Comparison of ENCODE assay signal across 9 cellular contexts in the genomic region with DNA sequence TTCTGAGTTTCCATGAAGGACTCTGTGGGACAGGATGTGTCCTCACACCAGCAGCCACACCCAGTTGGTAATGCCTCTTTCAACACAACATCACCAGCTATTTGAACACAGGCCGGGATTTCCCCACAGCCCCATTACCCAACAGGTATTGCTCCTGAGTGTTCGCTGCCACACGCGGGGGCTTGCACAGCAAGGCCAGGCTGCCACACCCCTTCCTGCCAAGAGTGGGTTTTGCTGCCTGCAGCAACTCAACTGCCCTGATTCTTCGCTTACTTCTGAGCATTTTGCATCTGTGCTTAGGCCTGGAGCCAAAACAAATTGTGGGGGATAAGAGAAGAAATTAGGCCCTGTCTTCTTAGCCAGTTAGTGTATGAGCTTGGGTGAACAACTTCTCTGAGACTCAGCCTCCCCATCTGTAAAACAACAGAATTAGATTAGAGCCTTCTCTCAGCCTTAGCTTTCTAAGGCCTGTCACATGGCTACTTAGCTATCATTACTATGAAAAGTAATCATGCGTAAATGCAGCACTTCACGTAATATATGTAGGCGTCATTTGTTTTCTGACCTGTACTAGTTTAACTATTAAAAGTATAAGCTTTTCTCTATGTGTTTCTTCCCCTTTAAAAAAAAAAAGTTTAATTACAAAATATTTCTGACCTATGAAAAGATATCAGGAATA. TPM values are rescaled to one million over a fixed set of nuclear protein-coding genes. Genes with fewer than 3 reads are reported as not detected.
A peak's percentile ranks its signal among the peaks of the same experiment; 100 is the strongest.
DNase-seq lines count a peak whose midpoint lies in the region; ATAC-seq lines count a peak whose summit lies in the region.
"Had no signal": no experiment of that assay in that cellular context is flagged by ENCODE, and none has a peak within 500 bp of the region (broad histone marks: within the 10 kb centered on the region; RNA-seq: fewer than 3 reads in every experiment).

No MANE protein-coding gene starts in this region.

- 47 to 48% methylated on average over 8 of the region's 8 CpGs for WGBS in esophagus, 2 donors

- no peak overlapping the region for H3K4me3 Mint-ChIP-seq in activated CD4-positive, alpha-beta T cell treated with anti-CD3 and anti-CD28 coated beads, Interleukin-2, amount 10 ng/mL, durations not matched to agents 7 days and 5 days

- no peaks in the 10 kb centered on the region for H4K20me1 ChIP-seq in Karpas-422 (ENCODE audit: insufficient read depth, low read depth, low read length)

- H3K4me3 ChIP-seq in Karpas-422 (ENCODE audit: low read length): no peak overlapping the region
- H3K4me3 ChIP-seq in esophagus (ENCODE audit: low read depth in 1 of 2, low read length in 2 of 2): no peak overlapping the region

- no peaks in the 10 kb centered on the region for H3K9me3 ChIP-seq in Karpas-422 (ENCODE audit: low read length)
- no peaks in the 10 kb centered on the region for H3K9me3 ChIP-seq in esophagus (ENCODE audit: control insufficient read depth in 2 of 2, insufficient read depth in 1 of 2, low read depth in 1 of 2, low read length in 1 of 2)

- H3K9ac ChIP-seq in Karpas-422 (ENCODE audit: low read length): no peak overlapping the region

- H3K27ac Mint-ChIP-seq in activated CD4-positive, alpha-beta T cell treated with anti-CD3 and anti-CD28 coated beads, Interleukin-2, amount 10 ng/mL, durations not matched to agents 7 days and 5 days: peak overlapping the region; percentile 82

- no peaks in the 10 kb centered on the region for H3K36me3 Mint-ChIP-seq in activated CD4-positive, alpha-beta T cell treated with anti-CD3 and anti-CD28 coated beads, Interleukin-2, amount 10 ng/mL, durations not matched to agents 7 days and 5 days (ENCODE audit: low read depth)

- peaks cover 2% of the 10 kb centered on the region for H3K27me3 Mint-ChIP-seq in activated CD4-positive, alpha-beta T cell treated with anti-CD3 and anti-CD28 coated beads, Interleukin-2, amount 10 ng/mL, durations not matched to agents 7 days and 5 days

- H3K79me2 ChIP-seq in Karpas-422 (ENCODE audit: low read length): no peaks in the 10 kb centered on the region

- peaks cover 13% of the 10 kb centered on the region for H3K4me1 ChIP-seq in Karpas-422 (ENCODE audit: low read length)
- no peaks in the 10 kb centered on the region for H3K4me1 ChIP-seq in esophagus (ENCODE audit: control insufficient read depth in 2 of 2, insufficient read depth in 2 of 2, low read length in 1 of 2)

- H3K27me3 ChIP-seq in Karpas-422 (ENCODE audit: low read length) (no peaks in the 10 kb centered on the region), esophagus (ENCODE audit: control insufficient read depth in 1 of 2, insufficient read depth in 2 of 2, low read length in 2 of 2) (no peaks in the 10 kb centered on the region)

- peak; percentile 47 for DNase-seq in Karpas-422
- DNase-seq in activated CD4-positive, alpha-beta T cell treated with anti-CD3 and anti-CD28 coated beads, Interleukin-2, amount 10 ng/mL, durations not matched to agents 7 days and 5 days: peak; percentile 61
- DNase-seq in stimulated activated CD4-positive, alpha-beta T cell treated with anti-CD3 and anti-CD28 coated beads, Interleukin-4, amount 100 ng/mL, for 24 hours: peak; percentile 40
- DNase-seq in RKO (ENCODE audit: low spot score): no peak
- DNase-seq: NCI-H2171 treated with DMSO at 0.1 percent for 48 hours had no signal

- no peaks in the 10 kb centered on the region for H3K36me3 ChIP-seq in Karpas-422 (ENCODE audit: insufficient read depth, low read length)
- peaks cover 0 to 3% of the 10 kb centered on the region in 2 donors for H3K36me3 ChIP-seq in esophagus (ENCODE audit: control insufficient read depth in 2 of 2, insufficient read depth in 2 of 2, low read length in 1 of 2)

- POLR2A ChIA-PET in activated CD4-positive, alpha-beta T cell treated with anti-CD3 and anti-CD28 coated beads, Interleukin-2, amount 10 ng/mL, durations not matched to agents 7 days and 5 days (lab: Charles Lee): no interaction called here

- CTCF ChIA-PET in activated CD4-positive, alpha-beta T cell treated with anti-CD3 and anti-CD28 coated beads, Interleukin-2, amount 10 ng/mL, durations not matched to agents 7 days and 5 days (lab: Charles Lee): interaction anchor here (0.8 to 2.3 kb wide), 5 partner anchors 14 to 84 kb away, joined by 3 to 11 read pairs (median 4); no protein-coding TSS in a partner anchor

- no peaks in the 10 kb centered on the region for H3K9me3 Mint-ChIP-seq in activated CD4-positive, alpha-beta T cell treated with anti-CD3 and anti-CD28 coated beads, Interleukin-2, amount 10 ng/mL, durations not matched to agents 7 days and 5 days

- H3K9me2 ChIP-seq in Karpas-422 (replicated peaks; ENCODE audit: insufficient read depth, low read length): no peaks in the 10 kb centered on the region

- peaks cover 15% of the 10 kb centered on the region for H3K4me1 Mint-ChIP-seq in activated CD4-positive, alpha-beta T cell treated with anti-CD3 and anti-CD28 coated beads, Interleukin-2, amount 10 ng/mL, durations not matched to agents 7 days and 5 days

- no peak overlapping the region for H2AFZ ChIP-seq in Karpas-422 (ENCODE audit: low read length)

- H3K27ac ChIP-seq in Karpas-422 (ENCODE audit: low read length) (no peak overlapping the region), esophagus (ENCODE audit: low read depth in 2 of 2, low read length in 1 of 2) (peak overlapping the region; percentile 66 to 93)

- no peak overlapping the region for H3K4me2 ChIP-seq in Karpas-422 (ENCODE audit: low read depth, low read length, poor library complexity, severe bottlenecking)

- ATAC-seq in GM19324 (IDR thresholded peaks at IDR 0.05; ENCODE audit: low FRiP score, unreplicated experiment) (no peak), HG03342 (IDR thresholded peaks at IDR 0.05; ENCODE audit: unreplicated experiment) (no peak), HG02678 (IDR thresholded peaks at IDR 0.05; ENCODE audit: unreplicated experiment) (no peak)

RNA-seq across cellular contexts. Expression of gene CKAP4, which starts 20.0 kb away (rescaled TPM):
- not detected in 2 replicates for total RNA-seq in Karpas-422 (2014; rRNA removed; shearing (Covaris generic); ENCODE audit: low replicate concordance)
- 1 to 10 TPM; 1.7 to 2.1 TPM for total RNA-seq in activated CD4-positive, alpha-beta T cell treated with anti-CD3 and anti-CD28 coated beads, Interleukin-2, amount 10 ng/mL, durations not matched to agents 7 days and 5 days
- polyA plus RNA-seq in esophagus: 10 to 100 TPM; 19.9 to 54.8 TPM
